In the genomic region with DNA sequence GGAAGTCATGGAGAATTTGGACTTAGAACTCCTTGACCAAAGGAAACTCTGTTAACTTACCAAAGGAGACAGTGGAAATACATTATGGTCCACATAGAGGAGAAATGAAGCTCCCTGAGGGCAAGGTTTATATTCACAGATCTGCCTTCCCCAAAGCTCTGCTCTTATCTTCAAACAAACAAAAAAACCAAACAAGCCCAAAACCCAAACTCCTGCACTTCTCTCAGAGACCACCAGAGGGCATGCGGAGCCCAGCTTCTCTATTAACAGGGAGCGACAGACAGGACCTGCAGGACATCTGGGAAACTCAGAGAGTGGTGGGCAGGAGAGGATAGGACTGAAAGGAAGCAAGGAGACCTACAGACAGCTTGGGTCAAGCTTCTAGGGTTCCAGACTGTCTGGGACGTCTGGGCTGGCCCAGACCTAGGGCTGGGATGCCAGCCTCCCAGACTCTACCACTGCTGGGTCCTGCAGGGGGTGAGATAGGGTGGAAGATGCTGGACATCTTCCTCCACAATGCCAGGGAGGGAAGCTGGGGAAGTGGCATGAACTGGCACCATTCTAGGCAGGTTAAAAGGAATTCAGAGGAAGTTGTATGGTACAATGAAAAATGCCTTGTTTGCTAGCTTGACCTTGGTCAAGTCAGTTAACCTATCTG, we compare ENCODE assay signal across 1 cellular context.
TF ChIP-seq lines count a peak whose summit lies in the region.

No MANE protein-coding gene starts in this region.

TF ChIP-seq in HEK293, 187 proteins besides CTCF, POLR2A, EP300 and RAD21 (continued from another document):
- TF ChIP-seq, protein P1, sequence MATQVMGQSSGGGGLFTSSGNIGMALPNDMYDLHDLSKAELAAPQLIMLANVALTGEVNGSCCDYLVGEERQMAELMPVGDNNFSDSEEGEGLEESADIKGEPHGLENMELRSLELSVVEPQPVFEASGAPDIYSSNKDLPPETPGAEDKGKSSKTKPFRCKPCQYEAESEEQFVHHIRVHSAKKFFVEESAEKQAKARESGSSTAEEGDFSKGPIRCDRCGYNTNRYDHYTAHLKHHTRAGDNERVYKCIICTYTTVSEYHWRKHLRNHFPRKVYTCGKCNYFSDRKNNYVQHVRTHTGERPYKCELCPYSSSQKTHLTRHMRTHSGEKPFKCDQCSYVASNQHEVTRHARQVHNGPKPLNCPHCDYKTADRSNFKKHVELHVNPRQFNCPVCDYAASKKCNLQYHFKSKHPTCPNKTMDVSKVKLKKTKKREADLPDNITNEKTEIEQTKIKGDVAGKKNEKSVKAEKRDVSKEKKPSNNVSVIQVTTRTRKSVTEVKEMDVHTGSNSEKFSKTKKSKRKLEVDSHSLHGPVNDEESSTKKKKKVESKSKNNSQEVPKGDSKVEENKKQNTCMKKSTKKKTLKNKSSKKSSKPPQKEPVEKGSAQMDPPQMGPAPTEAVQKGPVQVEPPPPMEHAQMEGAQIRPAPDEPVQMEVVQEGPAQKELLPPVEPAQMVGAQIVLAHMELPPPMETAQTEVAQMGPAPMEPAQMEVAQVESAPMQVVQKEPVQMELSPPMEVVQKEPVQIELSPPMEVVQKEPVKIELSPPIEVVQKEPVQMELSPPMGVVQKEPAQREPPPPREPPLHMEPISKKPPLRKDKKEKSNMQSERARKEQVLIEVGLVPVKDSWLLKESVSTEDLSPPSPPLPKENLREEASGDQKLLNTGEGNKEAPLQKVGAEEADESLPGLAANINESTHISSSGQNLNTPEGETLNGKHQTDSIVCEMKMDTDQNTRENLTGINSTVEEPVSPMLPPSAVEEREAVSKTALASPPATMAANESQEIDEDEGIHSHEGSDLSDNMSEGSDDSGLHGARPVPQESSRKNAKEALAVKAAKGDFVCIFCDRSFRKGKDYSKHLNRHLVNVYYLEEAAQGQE (tag by site-specific recombination; IDR thresholded peaks at IDR 0.05): no peak
- TF ChIP-seq, protein P2, sequence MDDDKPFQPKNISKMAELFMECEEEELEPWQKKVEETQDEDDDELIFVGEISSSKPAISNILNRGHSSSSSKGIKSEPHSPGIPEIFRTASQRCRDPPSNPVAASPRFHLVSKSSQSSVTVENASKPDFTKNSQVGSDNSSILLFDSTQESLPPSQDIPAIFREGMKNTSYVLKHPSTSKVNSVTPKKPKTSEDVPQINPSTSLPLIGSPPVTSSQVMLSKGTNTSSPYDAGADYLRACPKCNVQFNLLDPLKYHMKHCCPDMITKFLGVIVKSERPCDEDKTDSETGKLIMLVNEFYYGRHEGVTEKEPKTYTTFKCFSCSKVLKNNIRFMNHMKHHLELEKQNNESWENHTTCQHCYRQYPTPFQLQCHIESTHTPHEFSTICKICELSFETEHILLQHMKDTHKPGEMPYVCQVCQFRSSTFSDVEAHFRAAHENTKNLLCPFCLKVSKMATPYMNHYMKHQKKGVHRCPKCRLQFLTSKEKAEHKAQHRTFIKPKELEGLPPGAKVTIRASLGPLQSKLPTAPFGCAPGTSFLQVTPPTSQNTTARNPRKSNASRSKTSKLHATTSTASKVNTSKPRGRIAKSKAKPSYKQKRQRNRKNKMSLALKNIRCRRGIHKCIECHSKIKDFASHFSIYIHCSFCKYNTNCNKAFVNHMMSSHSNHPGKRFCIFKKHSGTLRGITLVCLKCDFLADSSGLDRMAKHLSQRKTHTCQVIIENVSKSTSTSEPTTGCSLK (tag by site-specific recombination; IDR thresholded peaks at IDR 0.05): no peak
- TF ChIP-seq ZNF654 (tag by site-specific recombination; IDR thresholded peaks at IDR 0.05; ENCODE audit: low read depth) (peak; percentile 60), ZNF16 (tag by site-specific recombination; IDR thresholded peaks at IDR 0.05; ENCODE audit: low read depth) (no peak), SETDB1 (IDR thresholded peaks at IDR 0.05; ENCODE audit: insufficient read length, low read length) (no peak)
